1 cellular context compared by ENCODE assay signal in genomic region chr1:6509603-6510291, GRCh38.
TF ChIP-seq lines count a peak whose summit lies in the region.

No MANE protein-coding gene starts in this region.

TF ChIP-seq in GM12878, 131 proteins besides CTCF, POLR2A, EP300 and RAD21:
- TF ChIP-seq, protein P1, sequence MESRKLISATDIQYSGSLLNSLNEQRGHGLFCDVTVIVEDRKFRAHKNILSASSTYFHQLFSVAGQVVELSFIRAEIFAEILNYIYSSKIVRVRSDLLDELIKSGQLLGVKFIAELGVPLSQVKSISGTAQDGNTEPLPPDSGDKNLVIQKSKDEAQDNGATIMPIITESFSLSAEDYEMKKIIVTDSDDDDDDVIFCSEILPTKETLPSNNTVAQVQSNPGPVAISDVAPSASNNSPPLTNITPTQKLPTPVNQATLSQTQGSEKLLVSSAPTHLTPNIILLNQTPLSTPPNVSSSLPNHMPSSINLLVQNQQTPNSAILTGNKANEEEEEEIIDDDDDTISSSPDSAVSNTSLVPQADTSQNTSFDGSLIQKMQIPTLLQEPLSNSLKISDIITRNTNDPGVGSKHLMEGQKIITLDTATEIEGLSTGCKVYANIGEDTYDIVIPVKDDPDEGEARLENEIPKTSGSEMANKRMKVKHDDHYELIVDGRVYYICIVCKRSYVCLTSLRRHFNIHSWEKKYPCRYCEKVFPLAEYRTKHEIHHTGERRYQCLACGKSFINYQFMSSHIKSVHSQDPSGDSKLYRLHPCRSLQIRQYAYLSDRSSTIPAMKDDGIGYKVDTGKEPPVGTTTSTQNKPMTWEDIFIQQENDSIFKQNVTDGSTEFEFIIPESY (IDR thresholded peaks at IDR 0.05) = no peak
- TF ChIP-seq ATF2 (IDR thresholded peaks at IDR 0.05; ENCODE audit: low read length) = no peak
- TF ChIP-seq NR2F1 (conservative IDR thresholded peaks at IDR 0.05) = 0 out of 2 replicates have a peak, but pooled peaks have one; percentile 13
